Comparison of ENCODE assay signal across 8 cellular contexts in the genomic region with DNA sequence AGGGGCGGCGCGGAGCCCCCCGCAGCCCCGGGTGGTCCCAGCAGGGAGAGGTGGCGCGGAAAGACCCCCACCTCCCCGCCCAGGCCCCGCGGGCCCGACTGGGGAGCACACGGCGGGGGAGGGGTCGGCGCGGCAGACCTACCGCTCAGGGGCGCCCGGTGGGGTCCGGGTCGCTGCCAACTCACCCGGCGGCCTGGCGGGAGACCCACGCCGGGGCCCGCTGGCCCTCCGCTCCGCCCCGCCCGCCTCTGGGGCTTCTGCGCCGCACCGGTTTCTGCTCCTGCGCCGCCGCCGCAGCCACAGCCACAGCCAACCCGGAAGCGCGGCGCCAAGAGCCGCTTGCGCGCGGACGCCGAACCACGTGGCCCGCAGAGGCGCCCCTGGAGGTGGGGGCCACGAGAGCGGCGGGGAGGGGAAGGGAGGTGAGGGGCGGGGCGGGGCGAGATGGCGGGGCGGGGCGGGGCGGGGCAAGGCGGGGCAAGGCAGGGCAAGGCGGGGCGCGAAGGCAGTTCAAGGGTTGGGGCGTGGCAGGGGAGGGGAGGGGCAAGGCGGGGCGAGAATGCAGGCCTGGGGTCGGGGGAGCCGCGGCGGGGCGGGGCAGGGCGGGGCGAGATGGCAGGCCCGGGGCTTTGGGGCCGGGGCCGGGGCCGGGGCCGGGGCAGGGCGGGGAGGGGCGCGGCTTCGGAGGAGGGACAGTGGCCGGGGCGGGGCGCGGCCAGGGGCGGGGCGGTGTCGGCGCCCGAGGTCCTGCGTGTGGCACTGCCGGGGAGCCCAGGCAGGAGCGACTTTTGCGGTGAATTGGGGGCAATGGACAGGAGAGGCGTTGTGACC. TPM values are rescaled to one million over a fixed set of nuclear protein-coding genes. Genes with fewer than 3 reads are reported as not detected.
A peak's percentile ranks its signal among the peaks of the same experiment; 100 is the strongest.
DNase-seq lines count a peak whose midpoint lies in the region; ATAC-seq and TF ChIP-seq lines count a peak whose summit lies in the region.

TSS of gene ZBTB24 (minus strand) at position 307 of the 831 bp plus-strand sequence. CDS start 1,193 bp downstream, outside the sequence.

- no peak for TF ChIP-seq CTCF in right lobe of liver (IDR thresholded peaks at IDR 0.05)

- WGBS in right lobe of liver (ENCODE audit: insufficient coverage, low coverage, low lambda C conversion rate, missing lambda C conversion rate): 1% methylated on average over 14 of the region's 98 CpGs

- peak within 1 kb of the TSS; percentile 94 to 99 (median 97) for H3K4me3 Mint-ChIP-seq in CD4-positive, CD25-positive, alpha-beta regulatory T cell
- peak within 1 kb of the TSS; percentile 81 for H3K4me3 Mint-ChIP-seq in dendritic cell treated with granulocyte-macrophage colony-stimulating factor and Interleukin-4, amounts not matched to agents 40 ng/mL and 50 ng/mL, for 4 days

- H3K36me3 ChIP-seq in CD4-positive, CD25-positive, alpha-beta regulatory T cell (ENCODE audit: control insufficient read depth, insufficient read depth, low read length): peaks cover 3% of the 10 kb centered on the region
- H3K36me3 ChIP-seq in right lobe of liver: peaks cover 0 to 7% (median 2%) of the 10 kb centered on the region in 4 donors

- peak within 1 kb of the TSS; percentile 90 to 95 (median 93) for H3K27ac Mint-ChIP-seq in CD4-positive, CD25-positive, alpha-beta regulatory T cell
- peak within 1 kb of the TSS; percentile 79 for H3K27ac Mint-ChIP-seq in dendritic cell treated with granulocyte-macrophage colony-stimulating factor and Interleukin-4, amounts not matched to agents 40 ng/mL and 50 ng/mL, for 4 days

- H3K27me3 Mint-ChIP-seq in CD4-positive, CD25-positive, alpha-beta regulatory T cell: peaks cover 7% of the 10 kb centered on the region
- peaks cover 10% of the 10 kb centered on the region for H3K27me3 Mint-ChIP-seq in dendritic cell treated with granulocyte-macrophage colony-stimulating factor and Interleukin-4, amounts not matched to agents 40 ng/mL and 50 ng/mL, for 4 days

- peaks cover 0 to 2% (median 0%) of the 10 kb centered on the region in 7 donors for H3K9me3 Mint-ChIP-seq in CD4-positive, CD25-positive, alpha-beta regulatory T cell
- no peaks in the 10 kb centered on the region for H3K9me3 Mint-ChIP-seq in dendritic cell treated with granulocyte-macrophage colony-stimulating factor and Interleukin-4, amounts not matched to agents 40 ng/mL and 50 ng/mL, for 4 days

- DNase-seq in CD4-positive, CD25-positive, alpha-beta regulatory T cell: peak; percentile 88 to 93 (median 91)
- DNase-seq in NCI-H82 (lab: John Stamatoyannopoulos, UW): peak; percentile 96
- DNase-seq in activated CD4-positive, alpha-beta T cell treated with anti-CD3 and anti-CD28 coated beads, Interleukin-2, amount 50 U/mL, for 4 hours: peak; percentile 85
- peak; percentile 94 to 96 (median 94) for DNase-seq in right lobe of liver
- DNase-seq in stimulated activated CD4-positive, alpha-beta T cell treated with anti-CD3 and anti-CD28 coated beads, Interleukin-4, amount 100 ng/mL, for 1 hour: peak; percentile 88

- peak; percentile 80 for TF ChIP-seq POLR2A in right lobe of liver (IDR thresholded peaks at IDR 0.05)

- peak within 1 kb of the TSS; percentile 99 for H3K4me3 ChIP-seq in CD4-positive, CD25-positive, alpha-beta regulatory T cell (ENCODE audit: low read depth, low read length)
- peak within 1 kb of the TSS; percentile 76 to 96 (median 91) for H3K4me3 ChIP-seq in right lobe of liver

- peaks cover 31 to 45% (median 36%) of the 10 kb centered on the region in 4 donors for H3K4me1 Mint-ChIP-seq in CD4-positive, CD25-positive, alpha-beta regulatory T cell
- H3K4me1 Mint-ChIP-seq in dendritic cell treated with granulocyte-macrophage colony-stimulating factor and Interleukin-4, amounts not matched to agents 40 ng/mL and 50 ng/mL, for 4 days (ENCODE audit: low read depth): peaks cover 47% of the 10 kb centered on the region

- H3K27me3 ChIP-seq in CD4-positive, CD25-positive, alpha-beta regulatory T cell (ENCODE audit: control insufficient read depth, insufficient read depth, low read length): no peaks in the 10 kb centered on the region
- H3K27me3 ChIP-seq in right lobe of liver: no peaks in the 10 kb centered on the region

- peaks cover 29% of the 10 kb centered on the region for H3K36me3 Mint-ChIP-seq in CD4-positive, CD25-positive, alpha-beta regulatory T cell
- peaks cover 36% of the 10 kb centered on the region for H3K36me3 Mint-ChIP-seq in dendritic cell treated with granulocyte-macrophage colony-stimulating factor and Interleukin-4, amounts not matched to agents 40 ng/mL and 50 ng/mL, for 4 days (ENCODE audit: low read depth)

- peaks cover 45% of the 10 kb centered on the region for H3K4me1 ChIP-seq in CD4-positive, CD25-positive, alpha-beta regulatory T cell (ENCODE audit: control insufficient read depth, insufficient read depth, low read length, poor library complexity, severe bottlenecking)
- H3K4me1 ChIP-seq in right lobe of liver: peaks cover 0 to 16% (median 4%) of the 10 kb centered on the region in 4 donors

- no peaks in the 10 kb centered on the region for H3K9me3 ChIP-seq in CD4-positive, CD25-positive, alpha-beta regulatory T cell (ENCODE audit: control insufficient read depth in 2 of 2, low read length in 2 of 2)
- no peaks in the 10 kb centered on the region for H3K9me3 ChIP-seq in right lobe of liver

- ATAC-seq in CD4-positive, CD25-positive, alpha-beta regulatory T cell (ENCODE audit: low read depth in 2 of 2): peak; percentile 87 to 89
- peak; percentile 73 for ATAC-seq in GM19395 (IDR thresholded peaks at IDR 0.05; ENCODE audit: unreplicated experiment)
- peak; percentile 90 for ATAC-seq in HG03521 (IDR thresholded peaks at IDR 0.05; ENCODE audit: unreplicated experiment)
- peak; percentile 96 to 97 (median 97) for ATAC-seq in right lobe of liver

- H3K27ac ChIP-seq in CD4-positive, CD25-positive, alpha-beta regulatory T cell (ENCODE audit: insufficient read depth, low read length, poor library complexity, severe bottlenecking): peak within 1 kb of the TSS; percentile 86
- peak within 1 kb of the TSS; percentile 67 to 92 (median 73) for H3K27ac ChIP-seq in right lobe of liver

- intact Hi-C loops in dendritic cell treated with granulocyte-macrophage colony-stimulating factor and Interleukin-4, amounts not matched to agents 40 ng/mL and 50 ng/mL, for 4 days (cut with micrococcal nuclease): loop anchor here (2.0 to 5.0 kb wide), 2 partner anchors 28 to 46 kb away; partner anchors contain the start of gene MICAL1
- intact Hi-C loops in right lobe of liver (cut with DNase I): no loop called here

RNA-seq across cellular contexts. Expression of gene ZBTB24, which starts in this region (rescaled TPM):
- 20.2 TPM for total RNA-seq in CD4-positive, CD25-positive, alpha-beta regulatory T cell
- polyA plus RNA-seq in CD4-positive, CD25-positive, alpha-beta regulatory T cell: 10 to 100 TPM in 3 of 4 donors, 1 to 10 TPM in 1; 9.2 to 11.9 (median 10.5) TPM
- 1 to 10 TPM; 2.4 to 3.6 (median 2.7) TPM for total RNA-seq in right lobe of liver

Comparison
In these comparisons a context has a peak if more than half of its experiments do, and no peak if none do; other contexts are left out.
1. Peak in every context shown above with its lines: DNase-seq, ATAC-seq, H3K4me3 ChIP-seq and H3K27ac ChIP-seq.